Comparison of ENCODE assay signal across 9 cellular contexts in the genomic region with DNA sequence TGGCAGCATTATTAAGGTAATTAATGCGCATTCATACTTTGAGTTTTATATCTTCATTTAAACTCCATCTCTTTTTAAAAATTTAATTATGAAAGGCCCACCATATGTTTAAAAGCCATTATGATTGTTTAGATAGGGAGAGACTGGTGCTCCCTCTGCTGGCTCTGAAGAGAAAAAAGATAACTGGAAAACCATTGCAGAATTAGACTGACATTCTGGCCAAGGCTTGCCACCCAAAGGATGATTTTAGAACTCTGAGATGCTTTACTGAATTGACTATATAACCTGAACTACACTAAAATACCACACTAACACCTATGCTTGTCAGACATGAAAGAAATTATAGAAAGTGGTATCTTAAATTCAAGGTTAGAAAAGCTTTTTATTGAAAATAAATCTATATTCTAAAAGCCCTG.
DNase-seq lines count a peak whose midpoint lies in the region; ATAC-seq and TF ChIP-seq lines count a peak whose summit lies in the region.
"Had no signal": no experiment of that assay in that cellular context is flagged by ENCODE, and none has a peak within 500 bp of the region (broad histone marks: within the 10 kb centered on the region; RNA-seq: fewer than 3 reads in every experiment).

No MANE protein-coding gene starts in this region.

- intact Hi-C loops in HCT116 (cut with micrococcal nuclease) (loop anchor here (2.0 to 10.0 kb wide), 2 partner anchors 427 to 451 kb away; no protein-coding TSS in a partner anchor), posterior vena cava (cut with DNase I) (loop anchor here in 1 of 2 donors (10.0 kb wide), 1 partner anchor 429 kb away; no protein-coding TSS in a partner anchor)

- no peaks in the 10 kb centered on the region for H4K20me1 ChIP-seq in HCT116 (ENCODE audit: insufficient read depth)

- TF ChIP-seq CTCF in HCT116 (IDR thresholded peaks at IDR 0.05 in 2 of 3, conservative IDR thresholded peaks at IDR 0.05 in 1 of 3; ENCODE audit: borderline replicate concordance in 1 of 3, insufficient read depth in 1 of 3, low read depth in 2 of 3, low read length in 2 of 3) (peak; percentile 63 to 84 (median 78)), cardiac fibroblast (IDR thresholded peaks at IDR 0.05; ENCODE audit: low read depth, low read length) (peak; percentile 61)

- H3K9ac ChIP-seq in HCT116 (ENCODE audit: low read length) = no peak overlapping the region

- DNase-seq in ELR (ENCODE audit: low read depth) (peak; percentile 60), HCT116 (ENCODE audit: low read depth, low spot score) (peak; percentile 27), NCI-H460 (ENCODE audit: extremely low read depth, low read depth) (peak; percentile 36), cardiac fibroblast (ENCODE audit: low read depth in 2 of 2) (peak; percentile 73 to 82), lung microvascular endothelial cell (ENCODE audit: low read depth in 2 of 2) (peak; percentile 54 to 67), HuH-7.5 (ENCODE audit: low spot score) (no peak), posterior vena cava (ENCODE audit: low spot score) (no peak)
- DNase-seq: activated B cell treated with CpG ODN at 0.5 μM for 24 hours had no signal

- no peak for TF ChIP-seq POLR2A in HCT116 (IDR thresholded peaks at IDR 0.05; ENCODE audit: borderline replicate concordance, extremely low read depth, insufficient read depth, insufficient read length)

- H3K9me3 ChIP-seq in HCT116 (ENCODE audit: control insufficient read depth in 1 of 2, insufficient read depth in 1 of 2, low read depth in 1 of 2, low read length in 2 of 2) = no peaks in the 10 kb centered on the region

- TF ChIP-seq RAD21 in HCT116 (IDR thresholded peaks at IDR 0.05; ENCODE audit: low read depth) = peak; percentile 78

- H3K4me1 ChIP-seq in HCT116 (ENCODE audit: control insufficient read depth in 1 of 2, insufficient read depth in 2 of 2, low read length in 2 of 2) = no peaks in the 10 kb centered on the region

- CTCF ChIA-PET in HCT116 (lab: Charles Lee) = interaction anchor here (1.0 to 1.5 kb wide), 4 partner anchors 12 to 413 kb away, joined by 3 to 4 read pairs (median 4); no protein-coding TSS in a partner anchor

- no peak overlapping the region for H2AFZ ChIP-seq in HCT116 (ENCODE audit: low read depth, low read length, poor library complexity, severe bottlenecking)

- no peaks in the 10 kb centered on the region for H3K36me3 ChIP-seq in HCT116 (ENCODE audit: control insufficient read depth in 1 of 2, insufficient read depth in 2 of 2, low read length in 2 of 2)

- ATAC-seq in HCT116 (peak; percentile 57; the same call in 1 of the 2 replicates), HG03139 (IDR thresholded peaks at IDR 0.05; ENCODE audit: unreplicated experiment) (no peak)

- H3K4me2 ChIP-seq in HCT116 (ENCODE audit: low read length) = no peak overlapping the region

- RAD21 ChIA-PET in HCT116 (lab: Charles Lee; ENCODE audit: low non-redundant PET in 1 of 2, low total read pairs in 2 of 2, uncharacterized antibody in 2 of 2, unreplicated experiment in 2 of 2) = no interaction called here

- H3K79me2 ChIP-seq in HCT116 (ENCODE audit: insufficient read depth, low read length) = no peaks in the 10 kb centered on the region

- BruUV-seq in HCT116 (replicated peaks; lab: Mats Ljungman, UMichigan) = no TSS peak

- H3K27me3 ChIP-seq in HCT116 (ENCODE audit: insufficient read depth, low read length) = no peaks in the 10 kb centered on the region

- H3K4me3 ChIP-seq in HCT116 (replicated peaks in 1 of 2; ENCODE audit: low read depth in 1 of 2, low read length in 2 of 2) (no peak overlapping the region), cardiac fibroblast (replicated peaks in 1 of 2; ENCODE audit: low read depth in 2 of 2, low read length in 2 of 2) (no peak overlapping the region)

- POLR2A ChIA-PET in HCT116 (lab: Charles Lee) = no interaction called here

- H3K9me2 ChIP-seq in HCT116 (ENCODE audit: insufficient read depth) = no peaks in the 10 kb centered on the region

- H3K27ac ChIP-seq in HCT116 (ENCODE audit: low read depth, low read length) = no peak overlapping the region

TF ChIP-seq in HCT116, 20 proteins besides CTCF, POLR2A, EP300 and RAD21:
- no peak for TF ChIP-seq ZFX (IDR thresholded peaks at IDR 0.05)
- TF ChIP-seq, protein P1, sequence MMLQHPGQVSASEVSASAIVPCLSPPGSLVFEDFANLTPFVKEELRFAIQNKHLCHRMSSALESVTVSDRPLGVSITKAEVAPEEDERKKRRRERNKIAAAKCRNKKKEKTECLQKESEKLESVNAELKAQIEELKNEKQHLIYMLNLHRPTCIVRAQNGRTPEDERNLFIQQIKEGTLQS (IDR thresholded peaks at IDR 0.05) = no peak
- no peak for TF ChIP-seq TCF7L2 (IDR thresholded peaks at IDR 0.05; ENCODE audit: borderline replicate concordance, extremely low read depth, insufficient read depth, insufficient read length)
- TF ChIP-seq YY1 (IDR thresholded peaks at IDR 0.05; ENCODE audit: extremely low read depth, insufficient replicate concordance, low read depth, low read length) = no peak
- no peak for TF ChIP-seq EGR1 (IDR thresholded peaks at IDR 0.05; ENCODE audit: low read depth)
- no peak for TF ChIP-seq ELF1 (IDR thresholded peaks at IDR 0.05; ENCODE audit: borderline replicate concordance, low read depth)
- TF ChIP-seq SRF (IDR thresholded peaks at IDR 0.05; ENCODE audit: low read depth) = no peak
- no peak for TF ChIP-seq MAX (IDR thresholded peaks at IDR 0.05)
- TF ChIP-seq CBX3 (IDR thresholded peaks at IDR 0.05; ENCODE audit: low read depth) = no peak
- no peak for TF ChIP-seq CEBPB (IDR thresholded peaks at IDR 0.05; ENCODE audit: low read depth)
- no peak for TF ChIP-seq SP1 (IDR thresholded peaks at IDR 0.05; ENCODE audit: low read depth)
- TF ChIP-seq POLR2AphosphoS5 (IDR thresholded peaks at IDR 0.05; ENCODE audit: low read depth, low read length) = no peak
- TF ChIP-seq EZH2phosphoT487 (IDR thresholded peaks at IDR 0.05; ENCODE audit: borderline replicate concordance) = no peak
- TF ChIP-seq JUND (IDR thresholded peaks at IDR 0.05) = no peak
- no peak for TF ChIP-seq SIN3A (IDR thresholded peaks at IDR 0.05; ENCODE audit: low read depth)
- TF ChIP-seq REST (IDR thresholded peaks at IDR 0.05; ENCODE audit: low read depth) = no peak
- no peak for TF ChIP-seq EZH2 (IDR thresholded peaks at IDR 0.05)
- no peak for TF ChIP-seq FOSL1 (IDR thresholded peaks at IDR 0.05; ENCODE audit: low read depth)
TF ChIP-seq in HCT116: peak in this region for 0.

Comparison
In these comparisons a context has a peak if more than half of its experiments do, and no peak if none do; other contexts are left out.
1. DNase-seq: peak in ELR (single experiment), HCT116 (single experiment), NCI-H460 (single experiment), cardiac fibroblast (2 of 2) and lung microvascular endothelial cell (2 of 2); none in HuH-7.5 (single experiment) and posterior vena cava (single experiment).